14 cellular contexts compared by ENCODE assay signal in genomic region chr7:47422631-47423030, GRCh38.
"Had no signal": no experiment of that assay in that cellular context is flagged by ENCODE, and none has a peak within 500 bp of the region (broad histone marks: within the 10 kb centered on the region; RNA-seq: fewer than 3 reads in every experiment).

No MANE protein-coding gene starts in this region.

- DNase-seq: activated CD4-positive, alpha-beta memory T cell treated with anti-CD3 and anti-CD28 coated beads for 36 hours; activated gamma-delta T cell; activated naive CD8-positive, alpha-beta T cell treated with anti-CD3 and anti-CD28 coated beads for 36 hours; activated T-cell treated with anti-CD3 and anti-CD28 coated beads, Interleukin-2, amount 50 U/mL, for 48 hours; dorsolateral prefrontal cortex; gastrocnemius medialis; left cardiac atrium; mucosa of descending colon; natural killer cell; right lobe of liver; stimulated activated CD4-positive, alpha-beta T cell treated with anti-CD3 and anti-CD28 coated beads, Interleukin-4, amount 100 ng/mL, for 1 hour; stimulated activated CD8-positive, alpha-beta memory T cell treated with anti-CD3 and anti-CD28 coated beads, Interleukin-4, amount 100 ng/mL, for 48 hours; stimulated activated naive CD8-positive, alpha-beta T cell treated with anti-CD3 and anti-CD28 coated beads, Interleukin-15, Interleukin-2, amounts not matched to agents 100 U/mL and 50 U/mL, for 24 hours had no signal

- H3K4me3 Mint-ChIP-seq: activated CD4-positive, alpha-beta memory T cell treated with anti-CD3 and anti-CD28 coated beads for 36 hours; activated naive CD8-positive, alpha-beta T cell treated with anti-CD3 and anti-CD28 coated beads for 36 hours; natural killer cell had no signal

- H3K27ac Mint-ChIP-seq: activated CD4-positive, alpha-beta memory T cell treated with anti-CD3 and anti-CD28 coated beads for 36 hours; activated naive CD8-positive, alpha-beta T cell treated with anti-CD3 and anti-CD28 coated beads for 36 hours; natural killer cell; progenitor cell of endocrine pancreas had no signal

- H3K36me3 Mint-ChIP-seq: activated CD4-positive, alpha-beta memory T cell treated with anti-CD3 and anti-CD28 coated beads for 36 hours; activated naive CD8-positive, alpha-beta T cell treated with anti-CD3 and anti-CD28 coated beads for 36 hours; natural killer cell had no signal

- H3K9me3 Mint-ChIP-seq: natural killer cell had no signal

- H3K27me3 Mint-ChIP-seq: activated CD4-positive, alpha-beta memory T cell treated with anti-CD3 and anti-CD28 coated beads for 36 hours; activated naive CD8-positive, alpha-beta T cell treated with anti-CD3 and anti-CD28 coated beads for 36 hours; progenitor cell of endocrine pancreas had no signal

- H3K4me1 Mint-ChIP-seq: activated naive CD8-positive, alpha-beta T cell treated with anti-CD3 and anti-CD28 coated beads for 36 hours; natural killer cell had no signal
